In genomic region chr1:198088360-198089071, GRCh38 we compare ENCODE assay signal across 7 cellular contexts.
DNase-seq lines count a peak whose midpoint lies in the region; TF ChIP-seq lines count a peak whose summit lies in the region.

No MANE protein-coding gene starts in this region.

- no peak overlapping the region for H3K4me3 ChIP-seq in dorsolateral prefrontal cortex

- H3K27me3 ChIP-seq in dorsolateral prefrontal cortex = peaks cover 0 to 3% (median 0%) of the 10 kb centered on the region in 45 donors

- peak; percentile 72 for DNase-seq in EH (ENCODE audit: low read depth)
- peak; percentile 21 for DNase-seq in H4 (ENCODE audit: low spot score)
- peak; percentile 41 for DNase-seq in OCI-M2 (lab: John Stamatoyannopoulos, UW; ENCODE audit: unreplicated experiment)
- DNase-seq in dorsolateral prefrontal cortex = no peak
- peak; percentile 60 for DNase-seq in myocyte (ENCODE audit: low read depth)
- no peak for DNase-seq in HPDE6-E6E7 (ENCODE audit: extremely low spot score)
- no peak for DNase-seq in stimulated activated CD4-positive, alpha-beta T cell treated with anti-CD3 and anti-CD28 coated beads, Interleukin-2, amount 100 ng/mL, for 24 hours

- H3K27ac ChIP-seq in dorsolateral prefrontal cortex = no peak overlapping the region

- peak in 55 of 56 donors; percentile 28 to 76 (median 57) for TF ChIP-seq CTCF in dorsolateral prefrontal cortex (IDR thresholded peaks at IDR 0.05 in 54 of 56, conservative IDR thresholded peaks at IDR 0.05 in 2 of 56; ENCODE audit: low read depth in 1 of 56, partially characterized antibody in 56 of 56)

- intact Hi-C loops in dorsolateral prefrontal cortex (cut with DNase I) = no loop called here

Comparison
In these comparisons a context has a peak if more than half of its experiments do, and no peak if none do; other contexts are left out.
1. DNase-seq: peak in EH (single experiment), H4 (single experiment), OCI-M2 (single experiment) and myocyte (single experiment); none in dorsolateral prefrontal cortex (0 of 10), HPDE6-E6E7 (single experiment) and stimulated activated CD4-positive, alpha-beta T cell treated with anti-CD3 and anti-CD28 coated beads, Interleukin-2, amount 100 ng/mL, for 24 hours (0 of 2).